14 cellular contexts compared by ENCODE assay signal in genomic region chr20:11901127-11901526, GRCh38. TPM values are rescaled to one million over a fixed set of nuclear protein-coding genes. Genes with fewer than 3 reads are reported as not detected.
DNase-seq lines count a peak whose midpoint lies in the region; ATAC-seq and TF ChIP-seq lines count a peak whose summit lies in the region.
"Had no signal": no experiment of that assay in that cellular context is flagged by ENCODE, and none has a peak within 500 bp of the region (broad histone marks: within the 10 kb centered on the region; RNA-seq: fewer than 3 reads in every experiment).

No MANE protein-coding gene starts in this region.

- TF ChIP-seq CTCF in BJ (IDR thresholded peaks at IDR 0.05; ENCODE audit: insufficient read depth, low read depth, low read length) (no peak), astrocyte of the cerebellum (IDR thresholded peaks at IDR 0.05; ENCODE audit: low read depth, low read length, missing control alignments) (no peak), BE2C (IDR thresholded peaks at IDR 0.05; ENCODE audit: low read depth, low read length) (no peak), sigmoid colon (IDR thresholded peaks at IDR 0.05) (no peak), psoas muscle (IDR thresholded peaks at IDR 0.05) (no peak)

- ATAC-seq in psoas muscle = no peak
- ATAC-seq: stimulated activated naive CD8-positive, alpha-beta T cell treated with anti-CD3 and anti-CD28 coated beads, Interleukin-15, Interleukin-2, amounts not matched to agents 100 U/mL and 50 U/mL, for 24 hours had no signal

- TF ChIP-seq POLR2A in sigmoid colon (IDR thresholded peaks at IDR 0.05) = no peak

- no peaks in the 10 kb centered on the region for H3K9me3 ChIP-seq in BE2C
- no peaks in the 10 kb centered on the region for H3K9me3 ChIP-seq in sigmoid colon
- H3K9me3 ChIP-seq in psoas muscle = no peaks in the 10 kb centered on the region

- H3K4me1 ChIP-seq in BE2C (no peaks in the 10 kb centered on the region), sigmoid colon (peaks cover 0 to 13% (median 6%) of the 10 kb centered on the region in 4 donors), psoas muscle (peaks cover 17% of the 10 kb centered on the region)

- intact Hi-C loops in sigmoid colon (cut with DNase I) (no loop called here), psoas muscle (cut with DNase I) (no loop called here)

- TF ChIP-seq EP300 in sigmoid colon (IDR thresholded peaks at IDR 0.05) = no peak

- POLR2A ChIA-PET in BJ (lab: Charles Lee) = no interaction called here

- WGBS in sigmoid colon, 2 donors = 92 to 94% methylated on average over 3 of the region's 3 CpGs
- 96 to 100% (median 98%) methylated on average over 3 of the region's 3 CpGs for WGBS in psoas muscle, 3 donors

- H3K4me3 ChIP-seq in BJ (ENCODE audit: low read depth, low read length) (no peak overlapping the region), astrocyte of the cerebellum (ENCODE audit: low read depth, low read length) (no peak overlapping the region), BE2C (ENCODE audit: low read depth, low read length) (no peak overlapping the region), sigmoid colon (no peak overlapping the region), psoas muscle (no peak overlapping the region)

- CTCF ChIA-PET in BJ (lab: Yijun Ruan, JAX) = interaction anchor here (0.6 to 0.7 kb wide), 2 partner anchors 12 to 180 kb away, joined by 3 read pairs; no protein-coding TSS in a partner anchor

- peak; percentile 58 for DNase-seq in BJ (ENCODE audit: low read depth)
- peak; percentile 96 for DNase-seq in HT1080 (ENCODE audit: low read depth)
- peak; percentile 77 for DNase-seq in astrocyte of the cerebellum (ENCODE audit: low read depth)
- DNase-seq in kidney glomerular epithelial cell (lab: John Stamatoyannopoulos, UW) = peak; percentile 51
- no peak for DNase-seq in BE2C
- DNase-seq in NCI-H1048 (lab: John Stamatoyannopoulos, UW) = no peak
- DNase-seq in sigmoid colon = no peak
- no peak for DNase-seq in psoas muscle
- DNase-seq: activated T-cell treated with anti-CD3 and anti-CD28 coated beads, Interleukin-2, amount 50 U/mL, for 1 hour; CD4-positive, alpha-beta memory T cell; NCI-H1105 treated with DMSO at 0.1 percent for 48 hours; NCI-H510A; stimulated activated CD4-positive, alpha-beta T cell treated with anti-CD3 and anti-CD28 coated beads, Interleukin-4, amount 100 ng/mL, for 4 hours; stimulated activated naive CD8-positive, alpha-beta T cell treated with anti-CD3 and anti-CD28 coated beads, Interleukin-15, Interleukin-2, amounts not matched to agents 100 U/mL and 50 U/mL, for 24 hours had no signal

- H3K36me3 ChIP-seq in BJ (ENCODE audit: control insufficient read depth, insufficient read depth, low read length) (no peaks in the 10 kb centered on the region), BE2C (no peaks in the 10 kb centered on the region), sigmoid colon (no peaks in the 10 kb centered on the region), psoas muscle (ENCODE audit: insufficient read depth in 1 of 2, low read depth in 1 of 2) (peaks cover 0 to 3% of the 10 kb centered on the region in 2 donors)

- H3K27me3 ChIP-seq in BJ (ENCODE audit: control insufficient read depth, insufficient read depth, low read length) (no peaks in the 10 kb centered on the region), BE2C (no peaks in the 10 kb centered on the region), sigmoid colon (no peaks in the 10 kb centered on the region), psoas muscle (ENCODE audit: insufficient read depth in 3 of 3, low read length in 2 of 3) (no peaks in the 10 kb centered on the region)

- H3K27ac ChIP-seq in sigmoid colon = no peak overlapping the region
- H3K27ac ChIP-seq in psoas muscle = no peak overlapping the region

- in situ Hi-C loops in astrocyte of the cerebellum (cut with HindIII; ENCODE audit: low sequenced_read_pairs) = no loop called here

RNA-seq across cellular contexts. Expression of gene BTBD3, which starts 16.6 kb away (rescaled TPM):
- polyA plus RNA-seq in BJ (2011; rRNA removed) (21.3 and 30.2 TPM in 2 replicates), sigmoid colon (10 to 100 TPM; 14.6 to 23.8 (median 22.2) TPM), psoas muscle (10 to 100 TPM in 1 of 3 donors, 1 to 10 TPM in 2; 7.3 to 15.2 (median 8.4) TPM)
- polyA minus RNA-seq in BJ (2011; rRNA and poly(A)+ RNA removed) = 28.1 and 29.2 TPM in 2 replicates
- total RNA-seq in HT1080 (2014; rRNA removed; shearing (Covaris generic)) = 22.2 and 32.1 TPM in 2 replicates
- 30.4 and 34.6 TPM in 2 replicates for polyA plus RNA-seq in HT1080 (2015; cell fraction: cytosol; rRNA removed)
- 25.1 and 33.2 TPM in 2 replicates for polyA plus RNA-seq in HT1080 (2015; cell fraction: nucleus; rRNA removed)
- 32.3 TPM for polyA plus RNA-seq in BE2C (2012; ENCODE audit: insufficient read depth, insufficient read length, low read depth)
- total RNA-seq in sigmoid colon (10 to 100 TPM; 26.8 to 47.6 (median 31.6) TPM), psoas muscle (10 to 100 TPM; 14.2 to 23.7 (median 17.4) TPM)

Comparison
In these comparisons a context has a peak if more than half of its experiments do, and no peak if none do; other contexts are left out.
1. DNase-seq: peak in BJ (single experiment), HT1080 (single experiment), astrocyte of the cerebellum (single experiment) and kidney glomerular epithelial cell (single experiment); none in BE2C (single experiment), NCI-H1048 (single experiment), sigmoid colon (single experiment) and psoas muscle (0 of 2).